In genomic region chr11:112289588-112290461, GRCh38 we compare ENCODE assay signal across 8 cellular contexts. TPM values are rescaled to one million over a fixed set of nuclear protein-coding genes. Genes with fewer than 3 reads are reported as not detected.
A peak's percentile ranks its signal among the peaks of the same experiment; 100 is the strongest.
DNase-seq lines count a peak whose midpoint lies in the region; ATAC-seq, FAIRE-seq and TF ChIP-seq lines count a peak whose summit lies in the region.

No MANE protein-coding gene starts in this region.

- H3K36me3 ChIP-seq in keratinocyte (ENCODE audit: control insufficient read depth in 2 of 2, extremely low read depth in 1 of 2, insufficient read depth in 2 of 2, low read length in 2 of 2), result no peaks in the 10 kb centered on the region

- H3K9ac ChIP-seq in keratinocyte (ENCODE audit: control insufficient read depth, extremely low read depth, insufficient read depth, low read length), result peak overlapping the region; percentile 67

- H3K4me1 ChIP-seq in keratinocyte (ENCODE audit: control insufficient read depth, extremely low read depth, insufficient read depth, low read length), result peaks cover 35% of the 10 kb centered on the region

- peak; percentile 97 for ATAC-seq in HG02759 (IDR thresholded peaks at IDR 0.05; ENCODE audit: unreplicated experiment)

- H3K27me3 ChIP-seq in keratinocyte (ENCODE audit: control insufficient read depth, extremely low read depth, insufficient read depth, low read length), result no peaks in the 10 kb centered on the region

- no peaks in the 10 kb centered on the region for H3K9me3 ChIP-seq in keratinocyte (ENCODE audit: control insufficient read depth, low read depth, low read length)

- no peak overlapping the region for H3K27ac ChIP-seq in keratinocyte (ENCODE audit: control insufficient read depth, insufficient read depth, low read length)

- FAIRE-seq in keratinocyte (lab: Jason Lieb, UNC), result no peak

- dilution Hi-C loops in keratinocyte (cut with MboI; ENCODE audit: extremely low pct_ligation_motif_present, low sequenced_read_pairs), result no loop called here

- peak overlapping the region; percentile 60 to 80 (median 72) for H3K4me3 ChIP-seq in keratinocyte (ENCODE audit: control insufficient read depth in 2 of 3, extremely low read depth in 1 of 3, insufficient read depth in 2 of 3, low read depth in 1 of 3, low read length in 3 of 3)

- H2AFZ ChIP-seq in keratinocyte (ENCODE audit: control insufficient read depth, low read length), result peak overlapping the region; percentile 78

- TF ChIP-seq CTCF in keratinocyte (optimal IDR thresholded peaks at IDR 0.05 in 1 of 3, IDR thresholded peaks at IDR 0.05 in 1 of 3, conservative IDR thresholded peaks at IDR 0.05 in 1 of 3; ENCODE audit: extremely low read depth in 1 of 3, insufficient read depth in 2 of 3, low read length in 3 of 3), result peak; percentile 56 to 93 (median 81)

- no peaks in the 10 kb centered on the region for H4K20me1 ChIP-seq in keratinocyte (ENCODE audit: control insufficient read depth, extremely low read depth, insufficient read depth, low read length)

- peak overlapping the region; percentile 83 for H3K4me2 ChIP-seq in keratinocyte (ENCODE audit: control insufficient read depth, extremely low read depth, insufficient read depth, low read depth, low read length)

- no peaks in the 10 kb centered on the region for H3K79me2 ChIP-seq in keratinocyte (ENCODE audit: control insufficient read depth, insufficient read depth, low read length)

- DNase-seq in NCI-H146 (lab: John Stamatoyannopoulos, UW), result peak; percentile 68
- no peak for DNase-seq in NCI-H146 treated with DMSO at 0.1 percent for 48 hours (lab: John Stamatoyannopoulos, UW; ENCODE audit: unreplicated experiment)
- peak; percentile 46 for DNase-seq in NCI-H128 (lab: John Stamatoyannopoulos, UW; ENCODE audit: unreplicated experiment)
- DNase-seq in activated CD4-positive, CD25-positive, alpha-beta regulatory T cell (lab: John Stamatoyannopoulos, UW), result peak; percentile 60 to 74 (median 68)
- peak; percentile 85 for DNase-seq in central memory CD4-positive, alpha-beta T cell
- DNase-seq in keratinocyte (ENCODE audit: low read depth, low spot score), result no peak
- peak; percentile 73 to 83 for DNase-seq in stimulated activated CD4-positive, alpha-beta T cell treated with anti-CD3 and anti-CD28 coated beads, Interleukin-15, amount 100 ng/mL, for 1 hour (ENCODE audit: low read depth in 1 of 2, low spot score in 1 of 2)

- no peaks in the 10 kb centered on the region for H3K9me1 ChIP-seq in keratinocyte (ENCODE audit: control insufficient read depth, extremely low read depth, insufficient read depth, low read length)

RNA-seq across cellular contexts. Expression of gene PLET1, which starts 29.2 kb away (rescaled TPM):
- polyA plus RNA-seq in keratinocyte, result 0.05 TPM in 1 of 3 replicates, not detected in the others
- polyA plus RNA-seq in keratinocyte (2011; ENCODE audit: low read depth), result not detected
- polyA plus RNA-seq in keratinocyte (2011; cell fraction: cytosol; rRNA removed), result not detected in 2 replicates
- not detected in 2 replicates for polyA plus RNA-seq in keratinocyte (2011; cell fraction: nucleus; rRNA removed)
- 0.16 TPM in 1 of 2 replicates, not detected in the other for polyA plus RNA-seq in keratinocyte (2012; ENCODE audit: low replicate concordance)
- not detected in 3 replicates for polyA minus RNA-seq in keratinocyte
- not detected for polyA minus RNA-seq in keratinocyte (2011; cell fraction: cytosol; rRNA and poly(A)+ RNA removed)
- polyA minus RNA-seq in keratinocyte (2011; cell fraction: nucleus; rRNA and poly(A)+ RNA removed), result not detected in 2 replicates

Comparison
In these comparisons a context has a peak if more than half of its experiments do, and no peak if none do; other contexts are left out.
1. DNase-seq: peak in NCI-H146 (single experiment), NCI-H128 (single experiment), activated CD4-positive, CD25-positive, alpha-beta regulatory T cell (4 of 4), central memory CD4-positive, alpha-beta T cell (single experiment) and stimulated activated CD4-positive, alpha-beta T cell treated with anti-CD3 and anti-CD28 coated beads, Interleukin-15, amount 100 ng/mL, for 1 hour (2 of 2); none in NCI-H146 treated with DMSO at 0.1 percent for 48 hours (single experiment) and keratinocyte (single experiment).